Comparison of ENCODE assay signal across 28 cellular contexts in genomic region chr6:133504761-133505160, GRCh38.
DNase-seq lines count a peak whose midpoint lies in the region; ATAC-seq and TF ChIP-seq lines count a peak whose summit lies in the region.
"Had no signal": no experiment of that assay in that cellular context is flagged by ENCODE, and none has a peak within 500 bp of the region (broad histone marks: within the 10 kb centered on the region; RNA-seq: fewer than 3 reads in every experiment).

No MANE protein-coding gene starts in this region.

- in situ Hi-C loops in HAP-1 (cut with MboI; ENCODE audit: low sequenced_read_pairs) = no loop called here

- peaks cover 0 to 34% of the 10 kb centered on the region in 2 donors for H3K4me1 ChIP-seq in right atrium auricular region
- H3K4me1 ChIP-seq in thyroid gland = peaks cover 41 to 58% of the 10 kb centered on the region in 2 donors
- peaks cover 5% of the 10 kb centered on the region for H3K4me1 ChIP-seq in HAP-1

- TF ChIP-seq CTCF in right atrium auricular region (IDR thresholded peaks at IDR 0.05) (no peak), chondrocyte (IDR thresholded peaks at IDR 0.05) (no peak), thyroid gland (IDR thresholded peaks at IDR 0.05) (no peak)

- no peak overlapping the region for H3K4me3 Mint-ChIP-seq in chondrocyte (ENCODE audit: unreplicated experiment)
- H3K4me3 Mint-ChIP-seq: activated naive CD4-positive, alpha-beta T cell treated with anti-CD3 and anti-CD28 coated beads, Interleukin-2, amount 50 U/mL, for 24 hours; CD4-positive, alpha-beta T cell; neural crest cell; type B pancreatic cell; WTC11 had no signal

- H3K27ac Mint-ChIP-seq in chondrocyte (ENCODE audit: unreplicated experiment) = peak overlapping the region; percentile 67
- H3K27ac Mint-ChIP-seq: activated naive CD4-positive, alpha-beta T cell treated with anti-CD3 and anti-CD28 coated beads, Interleukin-2, amount 50 U/mL, for 24 hours; CD4-positive, alpha-beta T cell; progenitor cell of endocrine pancreas; type B pancreatic cell; WTC11 had no signal

- ATAC-seq in Right ventricle myocardium inferior (no peak), GM18511 (IDR thresholded peaks at IDR 0.05; ENCODE audit: unreplicated experiment) (no peak), HG02610 (IDR thresholded peaks at IDR 0.05; ENCODE audit: unreplicated experiment) (no peak)
- ATAC-seq: K562, lower lobe of right lung, WTC11 had no signal

- H3K27me3 ChIP-seq in right atrium auricular region (no peaks in the 10 kb centered on the region), thyroid gland (no peaks in the 10 kb centered on the region), HAP-1 (ENCODE audit: low read depth) (no peaks in the 10 kb centered on the region)
- H3K27me3 ChIP-seq: ascending aorta, stomach had no signal

- H3K27ac ChIP-seq in right atrium auricular region (no peak overlapping the region), thyroid gland (peak overlapping the region; percentile 76 to 91 (median 83))
- H3K27ac ChIP-seq: lower lobe of right lung, stomach had no signal

- H3K36me3 Mint-ChIP-seq in chondrocyte (ENCODE audit: low read depth) = peaks cover 2% of the 10 kb centered on the region
- H3K36me3 Mint-ChIP-seq: activated naive CD4-positive, alpha-beta T cell treated with anti-CD3 and anti-CD28 coated beads, Interleukin-2, amount 50 U/mL, for 24 hours; WTC11 had no signal

- peaks cover 66% of the 10 kb centered on the region for H3K4me1 Mint-ChIP-seq in chondrocyte (ENCODE audit: low read depth)
- H3K4me1 Mint-ChIP-seq: activated naive CD4-positive, alpha-beta T cell treated with anti-CD3 and anti-CD28 coated beads, Interleukin-2, amount 50 U/mL, for 24 hours had no signal

- TF ChIP-seq POLR2A in thyroid gland (IDR thresholded peaks at IDR 0.05) = no peak

- no peaks in the 10 kb centered on the region for H3K27me3 Mint-ChIP-seq in chondrocyte (ENCODE audit: low read depth)
- H3K27me3 Mint-ChIP-seq: CD4-positive, alpha-beta T cell had no signal

- H3K36me3 ChIP-seq in right atrium auricular region (no peaks in the 10 kb centered on the region), thyroid gland (no peaks in the 10 kb centered on the region), HAP-1 (replicated peaks) (no peaks in the 10 kb centered on the region)
- H3K36me3 ChIP-seq: ascending aorta, lower lobe of right lung, stomach had no signal

- H3K9me3 ChIP-seq in right atrium auricular region (no peaks in the 10 kb centered on the region), thyroid gland (no peaks in the 10 kb centered on the region), HAP-1 (no peaks in the 10 kb centered on the region; the same call in 1 of the 2 replicates)
- H3K9me3 ChIP-seq: ascending aorta, lower lobe of right lung, stomach had no signal

- no peaks in the 10 kb centered on the region for H3K9me3 Mint-ChIP-seq in chondrocyte (ENCODE audit: low read depth)
- H3K9me3 Mint-ChIP-seq: activated naive CD4-positive, alpha-beta T cell treated with anti-CD3 and anti-CD28 coated beads, Interleukin-2, amount 50 U/mL, for 24 hours; CD4-positive, alpha-beta T cell; neural crest cell; WTC11 had no signal

- intact Hi-C loops in Right ventricle myocardium inferior (cut with DNase I) = no loop called here
- intact Hi-C loops in thyroid gland (cut with DNase I) = no loop called here

- H3K4me3 ChIP-seq in right atrium auricular region = no peak overlapping the region
- H3K4me3 ChIP-seq in thyroid gland (replicated peaks in 1 of 3) = no peak overlapping the region
- H3K4me3 ChIP-seq in HAP-1 = no peak overlapping the region
- H3K4me3 ChIP-seq: ascending aorta, K562, lower lobe of right lung, stomach had no signal

- DNase-seq in Right ventricle myocardium inferior (ENCODE audit: missing footprints) (peak; percentile 50), right atrium auricular region (ENCODE audit: low spot score) (no peak), chondrocyte (ENCODE audit: low spot score) (no peak), medulla oblongata (ENCODE audit: extremely low spot score) (peak; percentile 33), thyroid gland (peak; percentile 75 to 86), HAP-1 (ENCODE audit: low spot score in 2 of 2) (no peak)
- DNase-seq: 8988T; activated CD4-positive, alpha-beta T cell treated with anti-CD3 and anti-CD28 coated beads, Interleukin-2, amount 50 U/mL, for 1 hour; CD4-positive, alpha-beta T cell; effector memory CD4-positive, alpha-beta T cell; GDM1; islet precursor cell; lower lobe of right lung; MM.1S; NCI-H1694; NCI-H2171; NCI-H526; stimulated activated CD8-positive, alpha-beta memory T cell treated with anti-CD3 and anti-CD28 coated beads, Interleukin-4, amount 100 ng/mL, for 48 hours; stomach had no signal

- WGBS in thyroid gland, 2 donors = 37 to 47% methylated on average over 3 of the region's 3 CpGs

Comparison
In these comparisons a context has a peak if more than half of its experiments do, and no peak if none do; other contexts are left out.
1. DNase-seq: peak in Right ventricle myocardium inferior (single experiment), medulla oblongata (single experiment) and thyroid gland (2 of 2); none in right atrium auricular region (single experiment), chondrocyte (single experiment) and HAP-1 (0 of 2).
2. H3K27ac ChIP-seq: peak in thyroid gland (3 of 3); none in right atrium auricular region (0 of 2).